In genomic region chr1:186301448-186301847, GRCh38 we compare ENCODE assay signal across 18 cellular contexts. TPM values are rescaled to one million over a fixed set of nuclear protein-coding genes. Genes with fewer than 3 reads are reported as not detected.
A peak's percentile ranks its signal among the peaks of the same experiment; 100 is the strongest.
DNase-seq lines count a peak whose midpoint lies in the region; ATAC-seq and TF ChIP-seq lines count a peak whose summit lies in the region.
"Had no signal": no experiment of that assay in that cellular context is flagged by ENCODE, and none has a peak within 500 bp of the region (broad histone marks: within the 10 kb centered on the region; RNA-seq: fewer than 3 reads in every experiment).

No MANE protein-coding gene starts in this region.

- no peaks in the 10 kb centered on the region for H3K27me3 ChIP-seq in mammary epithelial cell (ENCODE audit: insufficient read depth, low read length)

- H3K4me1 ChIP-seq in mammary epithelial cell (ENCODE audit: insufficient read depth, low read length), result no peaks in the 10 kb centered on the region
- H3K4me1 ChIP-seq in OCI-LY7 (ENCODE audit: insufficient read depth, low read length, poor library complexity, severe bottlenecking), result no peaks in the 10 kb centered on the region

- H3K4me3 ChIP-seq in mammary epithelial cell (replicated peaks in 1 of 3; ENCODE audit: insufficient read depth in 1 of 3, low read depth in 2 of 3, low read length in 3 of 3) (no peak overlapping the region), OCI-LY7 (ENCODE audit: low read depth, low read length, poor library complexity, severe bottlenecking) (no peak overlapping the region)

- intact Hi-C loops in activated T-helper 1 cell treated with anti-CD3 and anti-CD28 coated beads, Interleukin-12 subunit alpha, Interleukin-12 subunit beta, Interleukin-2, Interleukin-4 antibody, amounts not matched to agents 30 ng/mL and 10 ng/mL and 1 ng/mL, durations not matched to agents 14 hours and 24 hours and 36 hours (cut with micrococcal nuclease), result loop anchor here (1.0 to 10.0 kb wide), 5 partner anchors 11 to 1147 kb away; partner anchors contain the start of genes IVNS1ABP, SWT1 and TRMT1L
- intact Hi-C loops in mammary epithelial cell (cut with micrococcal nuclease) (no loop called here), OCI-LY7 (cut with micrococcal nuclease; ENCODE audit: unreplicated experiment) (no loop called here)

- POLR2A ChIA-PET in OCI-LY7 (lab: Charles Lee), result interaction anchor here (0.5 to 1.2 kb wide), 3 partner anchors 12 to 218 kb away, joined by 3 to 4 read pairs (median 3); no protein-coding TSS in a partner anchor

- peak overlapping the region; percentile 83 for H3K27ac Mint-ChIP-seq in activated T-helper 1 cell treated with anti-CD3 and anti-CD28 coated beads, Interleukin-12 subunit alpha, Interleukin-12 subunit beta, Interleukin-2, Interleukin-4 antibody, amounts not matched to agents 30 ng/mL and 10 ng/mL and 1 ng/mL, durations not matched to agents 14 hours and 24 hours and 36 hours
- H3K27ac Mint-ChIP-seq: HFFc6 had no signal

- peak; percentile 69 to 82 for ATAC-seq in activated CD4-positive, CD25-positive, alpha-beta regulatory T cell treated with anti-CD3 and anti-CD28 coated beads, Interleukin-2, amount 50 U/mL, for 24 hours
- no peak for ATAC-seq in GM19463 (IDR thresholded peaks at IDR 0.05; ENCODE audit: unreplicated experiment)

- peaks cover 83% of the 10 kb centered on the region for H3K4me1 Mint-ChIP-seq in activated T-helper 1 cell treated with anti-CD3 and anti-CD28 coated beads, Interleukin-12 subunit alpha, Interleukin-12 subunit beta, Interleukin-2, Interleukin-4 antibody, amounts not matched to agents 30 ng/mL and 10 ng/mL and 1 ng/mL, durations not matched to agents 14 hours and 24 hours and 36 hours (ENCODE audit: low read depth)

- H3K9me3 ChIP-seq in mammary epithelial cell (replicated peaks; ENCODE audit: insufficient read depth, low read length) (no peaks in the 10 kb centered on the region), OCI-LY7 (ENCODE audit: low read length) (no peaks in the 10 kb centered on the region)

- H3K27ac ChIP-seq in mammary epithelial cell (ENCODE audit: insufficient read depth, low read depth, low read length) (no peak overlapping the region), OCI-LY7 (ENCODE audit: low read depth, low read length, poor library complexity, severe bottlenecking) (no peak overlapping the region)
- H3K27ac ChIP-seq: 22Rv1, KMS-11, RWPE1 had no signal

- H2AFZ ChIP-seq in mammary epithelial cell (ENCODE audit: low read depth, low read length), result no peak overlapping the region
- no peak overlapping the region for H2AFZ ChIP-seq in OCI-LY7 (ENCODE audit: low read length)

- in situ Hi-C loops in mammary epithelial cell (cut with MboI; ENCODE audit: low sequenced_read_pairs in 2 of 2), result no loop called here

- no peaks in the 10 kb centered on the region for H3K27me3 Mint-ChIP-seq in activated T-helper 1 cell treated with anti-CD3 and anti-CD28 coated beads, Interleukin-12 subunit alpha, Interleukin-12 subunit beta, Interleukin-2, Interleukin-4 antibody, amounts not matched to agents 30 ng/mL and 10 ng/mL and 1 ng/mL, durations not matched to agents 14 hours and 24 hours and 36 hours (ENCODE audit: insufficient read depth)

- TF ChIP-seq CTCF in mammary epithelial cell (conservative IDR thresholded peaks at IDR 0.05 in 1 of 2, IDR thresholded peaks at IDR 0.05 in 1 of 2; ENCODE audit: extremely low read depth in 1 of 2, insufficient read depth in 1 of 2, low read depth in 1 of 2, low read length in 2 of 2) (no peak), OCI-LY7 (conservative IDR thresholded peaks at IDR 0.05; ENCODE audit: low read length) (no peak)

- dilution Hi-C loops in mammary epithelial cell (cut with HindIII; ENCODE audit: low sequenced_read_pairs), result no loop called here

- H3K36me3 Mint-ChIP-seq in activated T-helper 1 cell treated with anti-CD3 and anti-CD28 coated beads, Interleukin-12 subunit alpha, Interleukin-12 subunit beta, Interleukin-2, Interleukin-4 antibody, amounts not matched to agents 30 ng/mL and 10 ng/mL and 1 ng/mL, durations not matched to agents 14 hours and 24 hours and 36 hours (ENCODE audit: low read depth), result peaks cover 12% of the 10 kb centered on the region

- no peaks in the 10 kb centered on the region for H3K9me2 ChIP-seq in OCI-LY7 (ENCODE audit: insufficient read depth, low read length)

- H3K4me3 Mint-ChIP-seq in activated T-helper 1 cell treated with anti-CD3 and anti-CD28 coated beads, Interleukin-12 subunit alpha, Interleukin-12 subunit beta, Interleukin-2, Interleukin-4 antibody, amounts not matched to agents 30 ng/mL and 10 ng/mL and 1 ng/mL, durations not matched to agents 14 hours and 24 hours and 36 hours, result peak overlapping the region; percentile 25
- H3K4me3 Mint-ChIP-seq: HFFc6 had no signal

- H3K36me3 ChIP-seq in mammary epithelial cell (ENCODE audit: insufficient read depth, low read length), result no peaks in the 10 kb centered on the region
- no peaks in the 10 kb centered on the region for H3K36me3 ChIP-seq in OCI-LY7 (ENCODE audit: insufficient read depth, low read length)

- H3K9ac ChIP-seq in mammary epithelial cell (ENCODE audit: insufficient read depth, low read length), result no peak overlapping the region
- H3K9ac ChIP-seq: KMS-11 had no signal

- CTCF ChIA-PET in mammary epithelial cell (lab: Charles Lee; ENCODE audit: low non-redundant PET) (no interaction called here), OCI-LY7 (lab: Charles Lee; ENCODE audit: unreplicated experiment) (no interaction called here)

- BruUV-seq in mammary epithelial cell (replicated peaks; lab: Mats Ljungman, UMichigan), result no TSS peak
- BruUV-seq in OCI-LY7 (replicated peaks; lab: Mats Ljungman, UMichigan), result no TSS peak

- H4K20me1 ChIP-seq in mammary epithelial cell (ENCODE audit: insufficient read depth, low read length), result no peaks in the 10 kb centered on the region
- no peaks in the 10 kb centered on the region for H4K20me1 ChIP-seq in OCI-LY7 (ENCODE audit: insufficient read depth, low read length)

- WGBS in mammary epithelial cell (ENCODE audit: low coverage, missing lambda C conversion rate), result 83% methylated on average over 7 of the region's 7 CpGs

- H3K4me2 ChIP-seq in mammary epithelial cell (ENCODE audit: insufficient read depth, low read depth, low read length), result no peak overlapping the region
- no peak overlapping the region for H3K4me2 ChIP-seq in OCI-LY7 (ENCODE audit: low read length)
- H3K4me2 ChIP-seq: KMS-11 had no signal

- no peaks in the 10 kb centered on the region for H3K9me3 Mint-ChIP-seq in activated T-helper 1 cell treated with anti-CD3 and anti-CD28 coated beads, Interleukin-12 subunit alpha, Interleukin-12 subunit beta, Interleukin-2, Interleukin-4 antibody, amounts not matched to agents 30 ng/mL and 10 ng/mL and 1 ng/mL, durations not matched to agents 14 hours and 24 hours and 36 hours
- H3K9me3 Mint-ChIP-seq: HFFc6 had no signal

- no peak for DNase-seq in activated CD4-positive, CD25-positive, alpha-beta regulatory T cell treated with anti-CD3 and anti-CD28 coated beads, Interleukin-2, amount 50 U/mL, for 72 hours
- DNase-seq in stimulated activated CD4-positive, alpha-beta T cell treated with anti-CD3 and anti-CD28 coated beads, Interleukin-15, amount 100 ng/mL, for 24 hours, result peak; percentile 36
- DNase-seq in stimulated activated CD4-positive, alpha-beta T cell treated with anti-CD3 and anti-CD28 coated beads, Interleukin-12 subunit alpha, Interleukin-12 subunit beta, amount 100 ng/mL, for 4 hours, result no peak
- no peak for DNase-seq in activated T-helper 1 cell treated with anti-CD3 and anti-CD28 coated beads, Interleukin-12 subunit alpha, Interleukin-12 subunit beta, Interleukin-2, Interleukin-4 antibody, amounts not matched to agents 30 ng/mL and 10 ng/mL and 1 ng/mL, durations not matched to agents 14 hours and 24 hours and 36 hours (ENCODE audit: low spot score)
- DNase-seq in mammary epithelial cell (no peak), OCI-LY7 (ENCODE audit: low spot score) (no peak)
- DNase-seq: HFFc6; MM.1S; NCI-H1105; NCI-H1694 treated with DMSO at 0.1 percent for 48 hours; NCI-H69; NK-92 treated with Interleukin-12 subunit alpha and Interleukin-12 subunit beta, amount 100 ng/mL, for 24 hours had no signal

- no peaks in the 10 kb centered on the region for H3K79me2 ChIP-seq in mammary epithelial cell (ENCODE audit: insufficient read depth, low read length)
- no peaks in the 10 kb centered on the region for H3K79me2 ChIP-seq in OCI-LY7 (ENCODE audit: insufficient read depth, low read depth, low read length)

RNA-seq across cellular contexts. Expression of gene PRG4, which starts 5.4 kb away (rescaled TPM):
- 6.9 and 7.4 TPM in 2 replicates for total RNA-seq in activated T-helper 1 cell treated with anti-CD3 and anti-CD28 coated beads, Interleukin-12 subunit alpha, Interleukin-12 subunit beta, Interleukin-2, Interleukin-4 antibody, amounts not matched to agents 30 ng/mL and 10 ng/mL and 1 ng/mL, durations not matched to agents 14 hours and 24 hours and 36 hours
- total RNA-seq in mammary epithelial cell (not detected), OCI-LY7 (2022) (not detected in 2 replicates)
- not detected for polyA plus RNA-seq in mammary epithelial cell
- polyA minus RNA-seq in mammary epithelial cell, result not detected
- 0.03 and 0.26 TPM in 2 replicates for total RNA-seq in OCI-LY7 (2014; rRNA removed; shearing (Covaris generic))
- total RNA-seq: H1 had no signal
- polyA plus RNA-seq: H1 had no signal
